ENCODE assay signal across 1 cellular context in genomic region chr15:64766041-64766440, GRCh38.
TF ChIP-seq lines count a peak whose summit lies in the region.

No MANE protein-coding gene starts in this region.

TF ChIP-seq in WTC11, 78 proteins besides CTCF, POLR2A, EP300 and RAD21 (continued from another document):
- TF ChIP-seq GRHL2 (CRISPR knock-in tag; IDR thresholded peaks at IDR 0.05; ENCODE audit: insufficient replicate concordance, severe bottlenecking): no peak
- TF ChIP-seq ZNF396 (CRISPR knock-in tag; IDR thresholded peaks at IDR 0.05; ENCODE audit: borderline replicate concordance): no peak
- TF ChIP-seq AFF4 (CRISPR knock-in tag; IDR thresholded peaks at IDR 0.05; ENCODE audit: borderline replicate concordance): no peak
- no peak for TF ChIP-seq NFATC4 (CRISPR knock-in tag; IDR thresholded peaks at IDR 0.05)
